Comparison of ENCODE assay signal across 21 cellular contexts in the genomic region with DNA sequence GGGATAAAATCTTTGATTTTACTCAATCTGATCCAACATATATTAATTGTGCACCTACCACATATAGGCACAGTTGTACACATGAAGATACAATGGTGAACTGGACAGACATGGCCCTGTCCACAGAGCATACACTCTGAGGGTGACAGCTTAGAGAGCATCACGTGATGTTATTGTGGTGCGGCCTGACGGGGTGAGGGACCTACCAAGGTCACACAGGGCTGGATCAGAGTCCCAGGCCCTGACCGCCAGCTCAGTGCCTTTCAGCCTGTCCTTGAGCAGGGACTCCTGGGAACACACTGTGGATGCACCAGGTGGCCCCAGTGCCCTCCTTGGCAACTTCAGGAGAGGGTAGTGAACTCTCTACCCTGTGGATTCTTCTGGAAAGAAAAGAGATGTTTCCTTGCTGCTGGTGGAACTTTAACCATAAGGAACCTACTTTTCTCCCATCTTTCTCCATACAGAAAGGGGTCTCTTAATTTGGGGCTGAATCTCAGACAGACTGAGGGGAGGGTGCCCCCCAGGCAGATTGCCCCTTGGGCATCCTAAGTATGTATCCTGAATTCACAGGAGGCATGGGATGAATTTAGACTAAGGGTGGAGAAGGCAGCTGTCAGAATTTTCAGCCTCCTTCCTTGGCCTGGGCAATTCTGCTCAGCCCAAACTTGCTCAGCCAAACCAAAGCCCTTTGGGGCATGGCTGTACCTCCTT. TPM values are rescaled to one million over a fixed set of nuclear protein-coding genes. Genes with fewer than 3 reads are reported as not detected.
A peak's percentile ranks its signal among the peaks of the same experiment; 100 is the strongest.
DNase-seq lines count a peak whose midpoint lies in the region; ATAC-seq, FAIRE-seq and TF ChIP-seq lines count a peak whose summit lies in the region.
"Had no signal": no experiment of that assay in that cellular context is flagged by ENCODE, and none has a peak within 500 bp of the region (broad histone marks: within the 10 kb centered on the region; RNA-seq: fewer than 3 reads in every experiment).

No MANE protein-coding gene starts in this region.

- POLR2A ChIA-PET in HEK293 (lab: Yijun Ruan, JAX) (no interaction called here), HepG2 (lab: Yijun Ruan, JAX) (interaction anchor here (1.0 to 2.8 kb wide), 10 partner anchors 9 to 195 kb away, joined by 3 to 57 read pairs (median 9); a partner anchor contains a TSS)

- in situ Hi-C loops in HepG2 (cut with HindIII; ENCODE audit: extremely low pct_ligation_motif_present, low pct_unique_long_range_greater_than_20kb): loop anchor here (10.0 kb wide), 1 partner anchor 203 kb away; no protein-coding TSS in a partner anchor

- H3K27me3 ChIP-seq in HepG2 (ENCODE audit: control insufficient read depth in 1 of 2, insufficient read depth in 2 of 2, low read length in 2 of 2): no peaks in the 10 kb centered on the region
- peaks cover 10% of the 10 kb centered on the region for H3K27me3 ChIP-seq in osteoblast (ENCODE audit: insufficient read depth, low read length)
- no peaks in the 10 kb centered on the region for H3K27me3 ChIP-seq in uterus
- H3K27me3 ChIP-seq: BLaER1 had no signal

- no peak overlapping the region for H3K4me3 Mint-ChIP-seq in chondrocyte (ENCODE audit: unreplicated experiment)
- H3K4me3 Mint-ChIP-seq: CD4-positive, alpha-beta memory T cell had no signal

- BruUV-seq in HepG2 (replicated peaks; lab: Mats Ljungman, UMichigan): no TSS peak

- no peaks in the 10 kb centered on the region for H3K9me3 ChIP-seq in HEK293 (ENCODE audit: control insufficient read depth, insufficient read depth, low read depth, low read length)
- H3K9me3 ChIP-seq in HepG2 (ENCODE audit: low read length): peaks cover 8% of the 10 kb centered on the region
- peaks cover 2% of the 10 kb centered on the region for H3K9me3 ChIP-seq in osteoblast (ENCODE audit: low read depth, low read length)
- H3K9me3 ChIP-seq in uterus: no peaks in the 10 kb centered on the region

- H3K79me2 ChIP-seq in HepG2 (ENCODE audit: insufficient read depth, low read length): no peaks in the 10 kb centered on the region
- no peaks in the 10 kb centered on the region for H3K79me2 ChIP-seq in osteoblast (ENCODE audit: insufficient read depth, low read length)

- H3K27ac ChIP-seq in HEK293 (ENCODE audit: extremely low read depth, low read depth, low read length) (no peak overlapping the region), HepG2 (ENCODE audit: extremely low read length, insufficient read depth, low read length) (peak overlapping the region; percentile 65), osteoblast (ENCODE audit: low read depth, low read length) (no peak overlapping the region), uterus (no peak overlapping the region)
- H3K27ac ChIP-seq: 22Rv1, BLaER1, GM23248 had no signal

- H3K4me2 ChIP-seq in HepG2 (ENCODE audit: low read depth, low read length): peak overlapping the region; percentile 26
- H3K4me2 ChIP-seq in osteoblast (ENCODE audit: insufficient read depth, low read length): no peak overlapping the region
- H3K4me2 ChIP-seq: BLaER1 had no signal

- H4K20me1 ChIP-seq in HepG2 (ENCODE audit: insufficient read depth, low read length) (no peaks in the 10 kb centered on the region), osteoblast (ENCODE audit: insufficient read depth, low read length) (no peaks in the 10 kb centered on the region)
- H4K20me1 ChIP-seq: BLaER1 had no signal

- no peak for TF ChIP-seq CTCF in HEK293 (tag by site-specific recombination; IDR thresholded peaks at IDR 0.05)
- TF ChIP-seq CTCF in chondrocyte (IDR thresholded peaks at IDR 0.05): no peak
- peak; percentile 48 for TF ChIP-seq CTCF in HepG2 (CRISPR knock-in tag; IDR thresholded peaks at IDR 0.05)
- no peak for TF ChIP-seq CTCF in osteoblast (IDR thresholded peaks at IDR 0.05; ENCODE audit: extremely low read depth, low read depth, low read length)
- no peak for TF ChIP-seq CTCF in uterus (IDR thresholded peaks at IDR 0.05)
- no peak for TF ChIP-seq CTCF in D721Med (IDR thresholded peaks at IDR 0.05; ENCODE audit: insufficient read depth, missing control alignments)

- peak overlapping the region; percentile 9; the same call in 1 of the 2 replicates for H3K9ac ChIP-seq in HepG2 (ENCODE audit: insufficient read depth, low read depth, low read length)
- H3K9ac ChIP-seq: BLaER1, GM23248 had no signal

- TF ChIP-seq RAD21 in HepG2 (CRISPR knock-in tag; IDR thresholded peaks at IDR 0.05): no peak

- peaks cover 12% of the 10 kb centered on the region for H3K4me1 Mint-ChIP-seq in chondrocyte (ENCODE audit: low read depth)
- H3K4me1 Mint-ChIP-seq: CD4-positive, alpha-beta memory T cell had no signal

- 7% methylated on average over 3 of the region's 4 CpGs for WGBS in HepG2 (ENCODE audit: low lambda C conversion rate)

- H3K36me3 ChIP-seq in HEK293 (ENCODE audit: control insufficient read depth in 2 of 2, insufficient read depth in 1 of 2, low read length in 2 of 2): no peaks in the 10 kb centered on the region
- no peaks in the 10 kb centered on the region for H3K36me3 ChIP-seq in HepG2 (replicated peaks in 1 of 2; ENCODE audit: control insufficient read depth in 1 of 2, insufficient read depth in 2 of 2, low read length in 2 of 2)
- no peaks in the 10 kb centered on the region for H3K36me3 ChIP-seq in osteoblast (ENCODE audit: insufficient read depth, low read length)
- H3K36me3 ChIP-seq in uterus: no peaks in the 10 kb centered on the region
- H3K36me3 ChIP-seq: BLaER1 had no signal

- intact Hi-C loops in HepG2 (cut with micrococcal nuclease; ENCODE audit: unreplicated experiment): no loop called here
- intact Hi-C loops in uterus (cut with DNase I; ENCODE audit: low total_unique reads): loop anchor here (5.0 kb wide), 1 partner anchor 60 kb away; a partner anchor contains a TSS

- H3K27me3 Mint-ChIP-seq in chondrocyte (ENCODE audit: low read depth): peaks cover 2% of the 10 kb centered on the region

- H3K9me3 Mint-ChIP-seq in chondrocyte (ENCODE audit: low read depth): peaks cover 2% of the 10 kb centered on the region

- DNase-seq in chondrocyte (ENCODE audit: low spot score) (peak; percentile 68), HepG2 (ENCODE audit: low spot score) (peak; percentile 73), osteoblast (ENCODE audit: insufficient read length, low spot score, missing footprints) (peak; percentile 74), uterus (no peak), D721Med (ENCODE audit: insufficient read length, low spot score) (no peak), cerebellar nuclear complex (lab: John Stamatoyannopoulos, UW) (no peak)
- DNase-seq: CD4-positive, alpha-beta memory T cell; DMS79 treated with DMSO at 0.1 percent for 48 hours; GF-D8; GM23248; H7; KBM-7 had no signal

- H2AFZ ChIP-seq in HepG2 (ENCODE audit: low read length) (no peak overlapping the region), osteoblast (ENCODE audit: low read length) (no peak overlapping the region)
- H2AFZ ChIP-seq: GM23248 had no signal

- TF ChIP-seq EP300 in HepG2 (IDR thresholded peaks at IDR 0.05; ENCODE audit: low read depth in 2 of 2, low read length in 2 of 2): peak in 1 of 2 experiments; percentile 95; a peak in 2 of 4 replicates
- peak; percentile 68; the same call in 1 of the 2 replicates for TF ChIP-seq EP300 in HepG2 (CRISPR knock-in tag; IDR thresholded peaks at IDR 0.05; ENCODE audit: borderline replicate concordance)

- CTCF ChIA-PET in HEK293 (lab: Yijun Ruan, JAX) (interaction anchor here (0.7 to 7.7 kb wide), 5 partner anchors 8 to 22 kb away, joined by 3 to 41 read pairs (median 4); no protein-coding TSS in a partner anchor), HepG2 (lab: Yijun Ruan, JAX; ENCODE audit: low intra/inter-chr PET ratio, low total read pairs) (no interaction called here)

- peaks cover 3% of the 10 kb centered on the region; the same call in 1 of the 2 replicates for H3K4me1 ChIP-seq in HEK293 (ENCODE audit: control insufficient read depth, insufficient read depth, low read length)
- H3K4me1 ChIP-seq in HepG2 (ENCODE audit: insufficient read depth, low read length): peaks cover 100% of the 10 kb centered on the region
- peaks cover 7% of the 10 kb centered on the region for H3K4me1 ChIP-seq in osteoblast (ENCODE audit: insufficient read depth, low read length)
- H3K4me1 ChIP-seq in uterus: peaks cover 0 to 7% of the 10 kb centered on the region in 2 donors

- no peak overlapping the region for H3K27ac Mint-ChIP-seq in chondrocyte (ENCODE audit: unreplicated experiment)
- H3K27ac Mint-ChIP-seq: CD14-positive monocyte; CD4-positive, alpha-beta memory T cell had no signal

- H3K4me3 ChIP-seq in HEK293 (ENCODE audit: low read depth, low read length) (no peak overlapping the region), HepG2 (replicated peaks in 1 of 3; ENCODE audit: insufficient read depth in 1 of 3, low read depth in 2 of 3, low read length in 3 of 3) (peak overlapping the region in 1 of 3 experiments; percentile 5; a peak in 1 of 6 replicates), osteoblast (ENCODE audit: insufficient read depth, low read length) (no peak overlapping the region), uterus (no peak overlapping the region)
- H3K4me3 ChIP-seq: BLaER1, GM23248 had no signal

- no peaks in the 10 kb centered on the region for H3K36me3 Mint-ChIP-seq in chondrocyte (ENCODE audit: low read depth)
- H3K36me3 Mint-ChIP-seq: CD14-positive monocyte had no signal

- TF ChIP-seq POLR2A in HepG2 (IDR thresholded peaks at IDR 0.05; ENCODE audit: insufficient read depth in 1 of 2, low read depth in 2 of 2, low read length in 2 of 2) (peak; percentile 17 to 54; a peak in 2 of 4 replicates), uterus (IDR thresholded peaks at IDR 0.05) (no peak)

- FAIRE-seq in HepG2 (lab: Jason Lieb, UNC): peak; percentile 26
- FAIRE-seq in D721Med (lab: Jason Lieb, UNC): no peak
- FAIRE-seq: GM19239 had no signal

- ATAC-seq in HepG2 (peak; percentile 57), HG03378 (IDR thresholded peaks at IDR 0.05; ENCODE audit: unreplicated experiment) (no peak)
- ATAC-seq: HCT116 had no signal

RNA-seq across cellular contexts. Expression of a gene that starts 26.5 kb away (rescaled TPM):
- total RNA-seq in chondrocyte (not detected in 3 replicates), HepG2 (2016; rRNA removed; fragmentation: Illumina TruSeq; extraction: Trizol) (5.4 and 12.6 TPM in 2 replicates), osteoblast (not detected in 2 replicates), uterus (1 to 10 TPM in 2 of 4 donors, under 1 TPM in 1, not detected in 1; 0.26 to 1.8 (median 1.4) TPM)
- total RNA-seq in HepG2 (2016; cell fraction: cytosol; rRNA removed; fragmentation: Illumina TruSeq; extraction: Trizol; ENCODE audit: low read depth): 3.7 TPM in 2 replicates
- 5.2 and 15.5 TPM in 2 replicates for total RNA-seq in HepG2 (2016; cell fraction: insoluble cytoplasmic fraction; rRNA removed; fragmentation: Illumina TruSeq; extraction: Trizol)
- 3.3 and 3.9 TPM in 2 replicates for total RNA-seq in HepG2 (2016; cell fraction: membrane; rRNA removed; fragmentation: Illumina TruSeq; extraction: Trizol)
- total RNA-seq in HepG2 (2016; cell fraction: nucleus; rRNA removed; fragmentation: Illumina TruSeq; extraction: Trizol): 23.9 and 29.1 TPM in 2 replicates
- 6.5 and 19.5 TPM in 2 replicates for polyA plus RNA-seq in HepG2 (2011; rRNA removed)
- 2.9 and 9.4 TPM in 2 replicates for polyA plus RNA-seq in HepG2 (2011; cell fraction: cytosol; rRNA removed)
- 21.5 and 61.9 TPM in 2 replicates for polyA plus RNA-seq in HepG2 (2011; cell fraction: nucleus; rRNA removed)
- 220 and 303 TPM in 2 replicates for polyA plus RNA-seq in HepG2 (2012)
- 0.43 and 0.67 TPM in 2 replicates for polyA plus RNA-seq in HepG2 (2016; cell fraction: cytosol; fragmentation: Illumina TruSeq; extraction: Trizol; ENCODE audit: low read depth)
- polyA plus RNA-seq in HepG2 (2016; cell fraction: insoluble cytoplasmic fraction; fragmentation: Illumina TruSeq; extraction: Trizol; ENCODE audit: low read depth): 5.0 and 5.7 TPM in 2 replicates
- 0.71 and 0.72 TPM in 2 replicates for polyA plus RNA-seq in HepG2 (2016; cell fraction: membrane; fragmentation: Illumina TruSeq; extraction: Trizol; ENCODE audit: low read depth)
- 17.4 and 17.7 TPM in 2 replicates for polyA plus RNA-seq in HepG2 (2016; cell fraction: nucleus; fragmentation: Illumina TruSeq; extraction: Trizol; ENCODE audit: insufficient read depth, low read depth)
- polyA minus RNA-seq in HepG2 (2011; rRNA and poly(A)+ RNA removed; ENCODE audit: low replicate concordance): 0.12 and 22.5 TPM in 2 replicates
- polyA minus RNA-seq in HepG2 (2011; cell fraction: cytosol; rRNA and poly(A)+ RNA removed): 7.7 and 23.7 TPM in 2 replicates
- polyA minus RNA-seq in HepG2 (2011; cell fraction: nucleus; rRNA and poly(A)+ RNA removed): 39.8 and 149 TPM in 2 replicates
- total RNA-seq: A673; CD4-positive, alpha-beta memory T cell; GM23248; H7 had no signal
- polyA plus RNA-seq: AG04450; CD14-positive monocyte; CD4-positive, alpha-beta memory T cell; GM23248 had no signal

RNA-seq across cellular contexts. Expression of a gene that starts 32.8 kb away (rescaled TPM):
- total RNA-seq in chondrocyte: not detected in 3 replicates
- not detected in 2 replicates for total RNA-seq in HepG2 (2016; rRNA removed; fragmentation: Illumina TruSeq; extraction: Trizol)
- total RNA-seq in HepG2 (2016; cell fraction: cytosol; rRNA removed; fragmentation: Illumina TruSeq; extraction: Trizol; ENCODE audit: low read depth): not detected in 2 replicates
- total RNA-seq in HepG2 (2016; cell fraction: insoluble cytoplasmic fraction; rRNA removed; fragmentation: Illumina TruSeq; extraction: Trizol): not detected in 2 replicates
- total RNA-seq in HepG2 (2016; cell fraction: membrane; rRNA removed; fragmentation: Illumina TruSeq; extraction: Trizol): not detected in 2 replicates
- total RNA-seq in HepG2 (2016; cell fraction: nucleus; rRNA removed; fragmentation: Illumina TruSeq; extraction: Trizol): not detected in 2 replicates
- not detected in 2 replicates for polyA plus RNA-seq in HepG2 (2011; rRNA removed)
- polyA plus RNA-seq in HepG2 (2011; cell fraction: cytosol; rRNA removed): not detected in 2 replicates
- not detected in 2 replicates for polyA plus RNA-seq in HepG2 (2011; cell fraction: nucleus; rRNA removed)
- not detected in 2 replicates for polyA plus RNA-seq in HepG2 (2012)
- polyA plus RNA-seq in HepG2 (2016; cell fraction: cytosol; fragmentation: Illumina TruSeq; extraction: Trizol; ENCODE audit: low read depth): not detected in 2 replicates
- not detected in 2 replicates for polyA plus RNA-seq in HepG2 (2016; cell fraction: insoluble cytoplasmic fraction; fragmentation: Illumina TruSeq; extraction: Trizol; ENCODE audit: low read depth)
- polyA plus RNA-seq in HepG2 (2016; cell fraction: membrane; fragmentation: Illumina TruSeq; extraction: Trizol; ENCODE audit: low read depth): not detected in 2 replicates
- not detected in 2 replicates for polyA plus RNA-seq in HepG2 (2016; cell fraction: nucleus; fragmentation: Illumina TruSeq; extraction: Trizol; ENCODE audit: insufficient read depth, low read depth)
- not detected in 2 replicates for polyA minus RNA-seq in HepG2 (2011; rRNA and poly(A)+ RNA removed; ENCODE audit: low replicate concordance)
- polyA minus RNA-seq in HepG2 (2011; cell fraction: cytosol; rRNA and poly(A)+ RNA removed): not detected in 2 replicates
- polyA minus RNA-seq in HepG2 (2011; cell fraction: nucleus; rRNA and poly(A)+ RNA removed): not detected in 2 replicates
- not detected in 2 replicates for total RNA-seq in osteoblast
- total RNA-seq in uterus: under 1 TPM in 1 of 4 donors, not detected in 3; 0.46 TPM
- total RNA-seq: A673, GM23248, H7 had no signal
- polyA plus RNA-seq: AG04450, GM23248 had no signal

Comparison
In these comparisons a context has a peak if more than half of its experiments do, and no peak if none do; other contexts are left out.
1. DNase-seq: peak in chondrocyte (single experiment), HepG2 (single experiment) and osteoblast (single experiment); none in uterus (0 of 2), D721Med (single experiment) and cerebellar nuclear complex (0 of 2).
2. POLR2A ChIP-seq: peak in HepG2 (2 of 2); none in uterus (0 of 2).